ENCODE assay signal across 30 cellular contexts in genomic region chr2:71680925-71681324, GRCh38.
"Had no signal": no experiment of that assay in that cellular context is flagged by ENCODE, and none has a peak within 500 bp of the region (broad histone marks: within the 10 kb centered on the region; RNA-seq: fewer than 3 reads in every experiment).

No MANE protein-coding gene starts in this region.

- H3K36me3 ChIP-seq: breast epithelium, suprapubic skin had no signal

- H3K9me3 ChIP-seq: breast epithelium, esophagus muscularis mucosa, heart left ventricle, mucosa of descending colon, right atrium auricular region, suprapubic skin, tibial artery had no signal

- DNase-seq: activated CD4-positive, alpha-beta memory T cell treated with anti-CD3 and anti-CD28 coated beads, Interleukin-2, amount 10 ng/mL, durations not matched to agents 7 days and 5 days; activated CD4-positive, alpha-beta T cell treated with anti-CD3 and anti-CD28 coated beads for 1 hour; activated CD4-positive, alpha-beta T cell treated with anti-CD3 and anti-CD28 coated beads, Interleukin-2, amount 10 ng/mL, durations not matched to agents 7 days and 5 days; activated CD8-positive, alpha-beta memory T cell treated with anti-CD3 and anti-CD28 coated beads, Interleukin-2, amount 50 U/mL, for 48 hours; activated naive CD4-positive, alpha-beta T cell; activated T-cell treated with anti-CD3 and anti-CD28 coated beads, Interleukin-2, amount 50 U/mL, for 24 hours; dermis blood vessel endothelial cell; effector CD4-positive, alpha-beta T cell; foreskin keratinocyte; hypothalamus; immature natural killer cell; kidney; mesendoderm; mucosa of descending colon; nephron progenitor cell; stimulated activated CD4-positive, alpha-beta T cell treated with anti-CD3 and anti-CD28 coated beads, Interleukin-12 subunit alpha, Interleukin-12 subunit beta, amount 100 ng/mL, for 4 hours; stimulated activated CD4-positive, alpha-beta T cell treated with anti-CD3 and anti-CD28 coated beads, Interleukin-4, amount 100 ng/mL, for 24 hours; stimulated activated CD8-positive, alpha-beta memory T cell treated with anti-CD3 and anti-CD28 coated beads, Interleukin-4, amount 100 ng/mL, for 48 hours; T-helper 2 cell had no signal

- H3K27me3 ChIP-seq: breast epithelium, esophagus muscularis mucosa, heart left ventricle, right atrium auricular region, suprapubic skin, tibial artery had no signal

- H3K4me1 ChIP-seq: breast epithelium, esophagus muscularis mucosa, foreskin keratinocyte, parathyroid adenoma, tibial artery had no signal

- FAIRE-seq: colon, kidney had no signal

- ATAC-seq: activated naive CD4-positive, alpha-beta T cell treated with anti-CD3 and anti-CD28 coated beads, Interleukin-2, amount 50 U/mL, for 72 hours; foreskin keratinocyte; heart left ventricle; mucosa of descending colon; stimulated activated memory B cell treated with anti-CD40 and anti-IgM and Interleukin-4, amounts not matched to agents 10 μg/mL and 1 μg/mL and 100 μg/mL, for 72 hours had no signal

- H3K79me2 ChIP-seq: parathyroid adenoma had no signal

- H2AFZ ChIP-seq: parathyroid adenoma had no signal

- H3K4me3 ChIP-seq: breast epithelium, esophagus muscularis mucosa, heart left ventricle, lung, mucosa of descending colon, right atrium auricular region, suprapubic skin, tibial artery had no signal

- H3K9ac ChIP-seq: parathyroid adenoma had no signal

- H3K27ac ChIP-seq: breast epithelium, esophagus muscularis mucosa, foreskin keratinocyte, heart left ventricle, parathyroid adenoma, right atrium auricular region, suprapubic skin, tibial artery had no signal
